In the genomic region with DNA sequence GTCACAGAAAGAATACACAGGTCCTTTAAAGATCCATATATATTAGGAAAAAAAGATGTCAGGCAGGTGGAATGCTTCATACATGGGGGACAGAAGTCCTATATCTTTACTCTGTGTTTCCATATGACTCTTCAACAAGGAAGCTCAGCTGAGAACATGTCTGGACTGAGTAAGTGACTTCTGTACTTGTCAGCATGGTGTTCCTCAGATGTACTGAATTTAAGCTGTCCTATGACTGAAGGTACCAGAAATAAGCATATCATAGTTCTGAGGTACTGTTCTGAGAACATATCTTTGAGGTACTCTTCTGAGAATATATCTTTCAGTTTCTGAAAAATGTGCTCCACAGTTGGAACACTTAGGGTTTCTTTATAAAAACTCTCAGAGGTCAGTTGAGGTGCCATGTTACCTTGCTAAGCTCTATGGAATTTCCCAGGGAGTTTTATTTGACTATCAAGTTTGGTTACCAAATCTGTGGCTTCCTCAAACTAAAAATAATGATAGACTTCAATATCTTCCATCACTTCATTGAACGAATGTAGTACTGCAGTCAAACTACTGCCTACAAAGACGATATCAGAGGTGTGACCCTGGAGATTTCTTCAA, we compare ENCODE assay signal across 16 cellular contexts.
DNase-seq lines count a peak whose midpoint lies in the region; ATAC-seq and TF ChIP-seq lines count a peak whose summit lies in the region.
"Had no signal": no experiment of that assay in that cellular context is flagged by ENCODE, and none has a peak within 500 bp of the region (broad histone marks: within the 10 kb centered on the region; RNA-seq: fewer than 3 reads in every experiment).

No MANE protein-coding gene starts in this region.

- DNase-seq in GM13977 (ENCODE audit: low spot score) (peak; percentile 3), tibial nerve (ENCODE audit: low spot score in 2 of 2) (no peak), mucosa of gallbladder (ENCODE audit: low spot score) (no peak), NCI-H187 treated with DMSO at 0.1 percent for 48 hours (lab: John Stamatoyannopoulos, UW) (no peak)
- DNase-seq: C1 segment of cervical spinal cord; Calu3; CD4-positive, alpha-beta T cell; DMS 273 treated with DMSO at 0.1 percent for 48 hours; GOT3; H9; Karpas-422 had no signal

- no peaks in the 10 kb centered on the region for H3K36me3 ChIP-seq in tibial nerve

- H3K27ac ChIP-seq in tibial nerve, result no peak overlapping the region

- TF ChIP-seq EP300 in tibial nerve (IDR thresholded peaks at IDR 0.05), result no peak

- TF ChIP-seq POLR2A in tibial nerve (IDR thresholded peaks at IDR 0.05), result no peak

- WGBS in tibial nerve, 2 donors, result 78 to 93% methylated on average over 2 of the region's 2 CpGs

- in situ Hi-C loops in GM13977 (cut with MboI; ENCODE audit: low pct_unique_long_range_greater_than_20kb, low sequenced_read_pairs, unreplicated experiment), result no loop called here

- H3K9me3 ChIP-seq in tibial nerve, result no peaks in the 10 kb centered on the region

- no peaks in the 10 kb centered on the region for H3K27me3 ChIP-seq in tibial nerve

- H3K4me1 ChIP-seq in tibial nerve, result no peaks in the 10 kb centered on the region

- no peak overlapping the region for H3K4me3 ChIP-seq in tibial nerve
- H3K4me3 ChIP-seq: K562 had no signal

- ATAC-seq in GM18870 (IDR thresholded peaks at IDR 0.05; ENCODE audit: unreplicated experiment) (peak; percentile 58), HG02798 (IDR thresholded peaks at IDR 0.05; ENCODE audit: poor library complexity, unreplicated experiment) (peak; percentile 40), HG03039 (IDR thresholded peaks at IDR 0.05; ENCODE audit: unreplicated experiment) (peak; percentile 66), HG03565 (IDR thresholded peaks at IDR 0.05; ENCODE audit: unreplicated experiment) (no peak)
- ATAC-seq: K562 had no signal

- no peak for TF ChIP-seq CTCF in GM13977 (IDR thresholded peaks at IDR 0.05; ENCODE audit: extremely low read depth, insufficient read depth, missing control alignments)
- TF ChIP-seq CTCF in tibial nerve (IDR thresholded peaks at IDR 0.05), result no peak
